ENCODE assay signal across 8 cellular contexts in the genomic region with DNA sequence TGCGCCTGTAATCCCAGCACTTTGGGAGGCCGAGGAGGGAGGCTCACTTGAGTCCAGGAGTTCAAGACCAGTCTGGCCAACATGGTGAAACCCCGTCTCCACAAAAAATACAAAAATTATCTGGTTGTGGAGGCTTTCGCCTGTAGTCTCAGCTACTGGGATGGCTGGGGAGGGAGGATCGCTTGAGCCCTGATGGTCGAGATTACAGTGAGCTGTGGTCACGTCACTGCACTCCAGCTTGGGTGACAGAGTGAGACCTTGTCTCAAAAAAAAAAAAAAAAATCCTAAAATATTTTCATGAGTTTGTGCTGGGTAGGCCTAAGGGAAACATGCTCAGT. TPM values are rescaled to one million over a fixed set of nuclear protein-coding genes. Genes with fewer than 3 reads are reported as not detected.
A peak's percentile ranks its signal among the peaks of the same experiment; 100 is the strongest.
DNase-seq lines count a peak whose midpoint lies in the region; ATAC-seq and TF ChIP-seq lines count a peak whose summit lies in the region.
"Not testable (repeated sequence)": the region's sequence is repeated elsewhere in the genome, so short reads cannot be mapped to it uniquely, and the experiment has no call there.

No MANE protein-coding gene starts in this region.

- not testable (repeated sequence) for H4K20me1 ChIP-seq in BLaER1; GM23338 (replicated peaks; ENCODE audit: insufficient read depth); OCI-LY1 (ENCODE audit: insufficient read depth, low read length); neural cell (ENCODE audit: insufficient read depth)

- TF ChIP-seq RAD21 in neural cell (conservative IDR thresholded peaks at IDR 0.05) = not testable (repeated sequence)

- H3K4me3 ChIP-seq in BLaER1 (peak overlapping the region; percentile 74), GM23338 (peak overlapping the region; percentile 76), OCI-LY1 (ENCODE audit: low read depth, low read length, poor library complexity, severe bottlenecking) (peak overlapping the region; percentile 80), iPS-11a (ENCODE audit: low read depth, low read length) (peak overlapping the region; percentile 59), neural cell (ENCODE audit: low read length) (peak overlapping the region; percentile 90)

- TF ChIP-seq EP300 in neural cell (conservative IDR thresholded peaks at IDR 0.05; ENCODE audit: poor library complexity, severe bottlenecking) = not testable (repeated sequence)

- peaks cover 19% of the 10 kb centered on the region; the same call in 2 of the 3 replicates for H3K4me1 Mint-ChIP-seq in GM23338
- peaks cover 35% of the 10 kb centered on the region for H3K4me1 Mint-ChIP-seq in activated T-helper 17 cell treated with anti-CD3 and anti-CD28 coated beads, Interleukin-2, amount 50 U/mL, for 72 hours
- H3K4me1 Mint-ChIP-seq in dendritic cell treated with granulocyte-macrophage colony-stimulating factor and Interleukin-4, amounts not matched to agents 40 ng/mL and 50 ng/mL, for 4 days (ENCODE audit: low read depth) = peaks cover 40% of the 10 kb centered on the region

- H3K27me3 Mint-ChIP-seq in GM23338 (ENCODE audit: insufficient read depth, low read depth, poor library complexity); activated T-helper 17 cell treated with anti-CD3 and anti-CD28 coated beads, Interleukin-2, amount 50 U/mL, for 72 hours; dendritic cell treated with granulocyte-macrophage colony-stimulating factor and Interleukin-4, amounts not matched to agents 40 ng/mL and 50 ng/mL, for 4 days: not testable (repeated sequence)

- not testable (repeated sequence) for H3K27ac ChIP-seq in BLaER1; GM23338 (ENCODE audit: low read depth); OCI-LY1 (ENCODE audit: low read depth, low read length, poor library complexity, severe bottlenecking); neural cell (ENCODE audit: low read length)
- H3K27ac ChIP-seq in substantia nigra (ENCODE audit: low read depth, low read length, poor library complexity, severe bottlenecking) = peak overlapping the region; percentile 85

- H3K79me2 ChIP-seq in GM23338 (replicated peaks; ENCODE audit: insufficient read depth); neural cell (replicated peaks; ENCODE audit: insufficient read depth, low read length): not testable (repeated sequence)
- H3K79me2 ChIP-seq in OCI-LY1 (ENCODE audit: insufficient read depth, low read length) = peaks cover 27% of the 10 kb centered on the region

- not testable (repeated sequence) for TF ChIP-seq CTCF in GM23338 (conservative IDR thresholded peaks at IDR 0.05; ENCODE audit: low read depth in 2 of 2); OCI-LY1 (IDR thresholded peaks at IDR 0.05; ENCODE audit: low read length); neural cell (IDR thresholded peaks at IDR 0.05; ENCODE audit: poor library complexity, severe bottlenecking)

- H3K36me3 ChIP-seq in BLaER1; GM23338 (ENCODE audit: insufficient read depth); OCI-LY1 (ENCODE audit: insufficient read depth, low read length); neural cell (ENCODE audit: insufficient read depth, low read length): not testable (repeated sequence)

- peaks cover 38% of the 10 kb centered on the region for H3K4me1 ChIP-seq in BLaER1
- not testable (repeated sequence) for H3K4me1 ChIP-seq in GM23338 (ENCODE audit: insufficient read depth)
- peaks cover 36% of the 10 kb centered on the region for H3K4me1 ChIP-seq in OCI-LY1 (ENCODE audit: insufficient read depth, low read length, severe bottlenecking)

- peak overlapping the region; percentile 98 for H2AFZ ChIP-seq in GM23338
- not testable (repeated sequence) for H2AFZ ChIP-seq in OCI-LY1 (ENCODE audit: low read length); neural cell (ENCODE audit: low read depth, low read length)

- not testable (repeated sequence) for H3K9me2 ChIP-seq in GM23338 (ENCODE audit: insufficient read depth); OCI-LY1 (ENCODE audit: low read depth, low read length); neural cell (ENCODE audit: insufficient read depth, low read length)

- not testable (repeated sequence) for H3K9me3 ChIP-seq in BLaER1; OCI-LY1 (ENCODE audit: low read length); neural cell (ENCODE audit: low read length)

- ATAC-seq in GM23338 = not testable (repeated sequence)
- ATAC-seq in activated T-helper 17 cell treated with anti-CD3 and anti-CD28 coated beads, Interleukin-2, amount 50 U/mL, for 72 hours (replicated peaks) = peak; percentile 16

- intact Hi-C loops in dendritic cell treated with granulocyte-macrophage colony-stimulating factor and Interleukin-4, amounts not matched to agents 40 ng/mL and 50 ng/mL, for 4 days (cut with micrococcal nuclease) = loop anchor here (5.0 to 10.0 kb wide), 3 partner anchors 104 to 541 kb away; a partner anchor contains a TSS

- not testable (repeated sequence) for H3F3A ChIP-seq in GM23338 (replicated peaks; ENCODE audit: low read depth); OCI-LY1 (ENCODE audit: insufficient read depth, low read length); neural cell (ENCODE audit: insufficient read depth, low read length, poor library complexity, severe bottlenecking)

- H3K27me3 ChIP-seq in BLaER1; OCI-LY1 (ENCODE audit: insufficient read depth, low read length); neural cell (ENCODE audit: insufficient read depth, low read depth, low read length): not testable (repeated sequence)
- peaks cover 13% of the 10 kb centered on the region for H3K27me3 ChIP-seq in GM23338 (ENCODE audit: insufficient read depth)

- H3K9me3 Mint-ChIP-seq in GM23338; activated T-helper 17 cell treated with anti-CD3 and anti-CD28 coated beads, Interleukin-2, amount 50 U/mL, for 72 hours; dendritic cell treated with granulocyte-macrophage colony-stimulating factor and Interleukin-4, amounts not matched to agents 40 ng/mL and 50 ng/mL, for 4 days: not testable (repeated sequence)

- not testable (repeated sequence) for DNase-seq in GM23338 (ENCODE audit: low spot score); substantia nigra (lab: John Stamatoyannopoulos, UW)

- H3K4me3 Mint-ChIP-seq in GM23338 = peak overlapping the region; percentile 88
- H3K4me3 Mint-ChIP-seq in activated T-helper 17 cell treated with anti-CD3 and anti-CD28 coated beads, Interleukin-2, amount 50 U/mL, for 72 hours = peak overlapping the region; percentile 90
- H3K4me3 Mint-ChIP-seq in dendritic cell treated with granulocyte-macrophage colony-stimulating factor and Interleukin-4, amounts not matched to agents 40 ng/mL and 50 ng/mL, for 4 days = not testable (repeated sequence)

- H3K9ac ChIP-seq in BLaER1 (peak overlapping the region; percentile 81; the same call in 1 of the 2 replicates), OCI-LY1 (ENCODE audit: low read length) (peak overlapping the region; percentile 84; the same call in 1 of the 2 replicates), neural cell (ENCODE audit: low read length) (peak overlapping the region; percentile 68)

- H3K27ac Mint-ChIP-seq in GM23338 = not testable (repeated sequence)
- peak overlapping the region; percentile 81 for H3K27ac Mint-ChIP-seq in activated T-helper 17 cell treated with anti-CD3 and anti-CD28 coated beads, Interleukin-2, amount 50 U/mL, for 72 hours
- H3K27ac Mint-ChIP-seq in dendritic cell treated with granulocyte-macrophage colony-stimulating factor and Interleukin-4, amounts not matched to agents 40 ng/mL and 50 ng/mL, for 4 days = peak overlapping the region; percentile 63

- H3K36me3 Mint-ChIP-seq in GM23338 (ENCODE audit: low read depth); dendritic cell treated with granulocyte-macrophage colony-stimulating factor and Interleukin-4, amounts not matched to agents 40 ng/mL and 50 ng/mL, for 4 days (ENCODE audit: low read depth): not testable (repeated sequence)
- peaks cover 12% of the 10 kb centered on the region for H3K36me3 Mint-ChIP-seq in activated T-helper 17 cell treated with anti-CD3 and anti-CD28 coated beads, Interleukin-2, amount 50 U/mL, for 72 hours (ENCODE audit: low read depth)

- H3K4me2 ChIP-seq in BLaER1 (peak overlapping the region; percentile 88), GM23338 (peak overlapping the region; percentile 92), OCI-LY1 (ENCODE audit: low read length) (peak overlapping the region; percentile 78)
- H3K4me2 ChIP-seq in neural cell (ENCODE audit: low read length) = not testable (repeated sequence)

RNA-seq across cellular contexts. Expression of a gene that starts 0.5 kb away (rescaled TPM):
- 53.6 and 128 TPM in 2 replicates for total RNA-seq in GM23338 (2014; rRNA removed; shearing (Covaris generic))
- 41.9 and 43.9 TPM in 2 replicates for polyA plus RNA-seq in GM23338 (2016; fragmentation: Nextera tagmentation; extraction: Ambion mirVana)
- total RNA-seq in activated T-helper 17 cell treated with anti-CD3 and anti-CD28 coated beads, Interleukin-2, amount 50 U/mL, for 72 hours = 100 to 1,000 TPM in 1 of 2 donors, 10 to 100 TPM in 1; 71.9 to 118 TPM
- 89.0 and 96.9 TPM in 2 replicates for polyA plus RNA-seq in neural cell
- polyA minus RNA-seq in neural cell = 36.8 and 41.7 TPM in 2 replicates
